ENCODE assay signal across 16 cellular contexts in genomic region chr7:90238017-90238416, GRCh38. TPM values are rescaled to one million over a fixed set of nuclear protein-coding genes. Genes with fewer than 3 reads are reported as not detected.
DNase-seq lines count a peak whose midpoint lies in the region; ATAC-seq and FAIRE-seq lines count a peak whose summit lies in the region.
"Had no signal": no experiment of that assay in that cellular context is flagged by ENCODE, and none has a peak within 500 bp of the region (broad histone marks: within the 10 kb centered on the region; RNA-seq: fewer than 3 reads in every experiment).

No MANE protein-coding gene starts in this region.

- DNase-seq in NCI-H82 (lab: John Stamatoyannopoulos, UW) (peak; percentile 2), NCI-H82 treated with DMSO at 0.1 percent for 48 hours (lab: John Stamatoyannopoulos, UW; ENCODE audit: unreplicated experiment) (no peak), GM19239 (ENCODE audit: insufficient read length, low spot score) (no peak), left colon (no peak), SIG-M5 treated with dmso at 0.1 percent for 504 hours (lab: John Stamatoyannopoulos, UW; ENCODE audit: unreplicated experiment) (no peak)
- no peak for DNase-seq in central memory CD4-positive, alpha-beta T cell
- DNase-seq: CD4-positive, CD25-positive, alpha-beta regulatory T cell; CD8-positive, alpha-beta memory T cell; COR-L47; DMS79; GF-D8; H9 had no signal

- FAIRE-seq in GM19239 (lab: Jason Lieb, UNC), result peak; percentile 68
- FAIRE-seq: D721Med, H1 had no signal

- intact Hi-C loops in left colon (cut with DNase I, micrococcal nuclease), result no loop called here

- peak; percentile 20 for ATAC-seq in left colon
- no peak for ATAC-seq in HG02852 (IDR thresholded peaks at IDR 0.05; ENCODE audit: unreplicated experiment)

RNA-seq across cellular contexts. Expression of gene CFAP69, which starts 7.0 kb away (rescaled TPM):
- 1 to 10 TPM; 3.5 to 5.9 TPM for total RNA-seq in left colon
- total RNA-seq: CD4-positive, CD25-positive, alpha-beta regulatory T cell had no signal

RNA-seq across cellular contexts. Expression of gene STEAP2, which starts 26.5 kb away (rescaled TPM):
- 10 to 100 TPM; 16.2 to 25.2 TPM for total RNA-seq in left colon
- total RNA-seq: B cell; CD4-positive, CD25-positive, alpha-beta regulatory T cell; CD8-positive, alpha-beta memory T cell had no signal
